Comparison of ENCODE assay signal across 20 cellular contexts in genomic region chr20:11850901-11851300, GRCh38.
DNase-seq lines count a peak whose midpoint lies in the region; ATAC-seq, FAIRE-seq and TF ChIP-seq lines count a peak whose summit lies in the region.
"Had no signal": no experiment of that assay in that cellular context is flagged by ENCODE, and none has a peak within 500 bp of the region (broad histone marks: within the 10 kb centered on the region; RNA-seq: fewer than 3 reads in every experiment).

No MANE protein-coding gene starts in this region.

- H3K4me1 ChIP-seq in astrocyte (ENCODE audit: insufficient read depth, low read length) (peaks cover 15% of the 10 kb centered on the region), right lobe of liver (no peaks in the 10 kb centered on the region), ascending aorta (no peaks in the 10 kb centered on the region), HepG2 (ENCODE audit: insufficient read depth, low read length) (no peaks in the 10 kb centered on the region)
- H3K4me1 ChIP-seq: prostate gland had no signal

- H3K4me2 ChIP-seq in astrocyte (ENCODE audit: low read length): peak overlapping the region; percentile 6
- no peak overlapping the region for H3K4me2 ChIP-seq in HepG2 (ENCODE audit: low read depth, low read length)

- H3K27ac Mint-ChIP-seq in astrocyte (ENCODE audit: unreplicated experiment): peak overlapping the region; percentile 35
- H3K27ac Mint-ChIP-seq: activated CD4-positive, alpha-beta memory T cell treated with anti-CD3 and anti-CD28 coated beads for 36 hours; activated T-helper 2 cell treated with anti-CD3 and anti-CD28 coated beads, Interferon-gamma antibody, Interleukin-2, Interleukin-4, amounts not matched to agents 10 μg/mL and 5 μg/mL and 100 μg/mL, durations not matched to agents 14 hours and 24 hours and 36 hours; B cell had no signal

- no peak for TF ChIP-seq CTCF in AG10803 (conservative IDR thresholded peaks at IDR 0.05; ENCODE audit: low read length)
- no peak for TF ChIP-seq CTCF in astrocyte (IDR thresholded peaks at IDR 0.05; ENCODE audit: insufficient read depth, low read depth, low read length)
- no peak for TF ChIP-seq CTCF in right lobe of liver (IDR thresholded peaks at IDR 0.05)
- no peak for TF ChIP-seq CTCF in ascending aorta (IDR thresholded peaks at IDR 0.05)
- TF ChIP-seq CTCF in HepG2 (CRISPR knock-in tag; IDR thresholded peaks at IDR 0.05): no peak

- H3K36me3 ChIP-seq in astrocyte (ENCODE audit: insufficient read depth, low read length) (no peaks in the 10 kb centered on the region), right lobe of liver (no peaks in the 10 kb centered on the region), ascending aorta (no peaks in the 10 kb centered on the region), HepG2 (replicated peaks in 1 of 2; ENCODE audit: control insufficient read depth in 1 of 2, insufficient read depth in 2 of 2, low read length in 2 of 2) (no peaks in the 10 kb centered on the region)
- H3K36me3 ChIP-seq: prostate gland, thoracic aorta had no signal

- H3K79me2 ChIP-seq in astrocyte (ENCODE audit: insufficient read depth, low read length): no peaks in the 10 kb centered on the region
- H3K79me2 ChIP-seq in HepG2 (ENCODE audit: insufficient read depth, low read length): no peaks in the 10 kb centered on the region

- POLR2A ChIA-PET in HepG2 (lab: Yijun Ruan, JAX): no interaction called here

- no peaks in the 10 kb centered on the region for H3K36me3 Mint-ChIP-seq in astrocyte (ENCODE audit: low read depth, unreplicated experiment)
- H3K36me3 Mint-ChIP-seq: activated CD4-positive, alpha-beta memory T cell treated with anti-CD3 and anti-CD28 coated beads for 36 hours had no signal

- H3K9me3 ChIP-seq in astrocyte (ENCODE audit: insufficient read depth, low read depth, low read length): no peaks in the 10 kb centered on the region
- H3K9me3 ChIP-seq in right lobe of liver: no peaks in the 10 kb centered on the region
- no peaks in the 10 kb centered on the region for H3K9me3 ChIP-seq in ascending aorta
- no peaks in the 10 kb centered on the region for H3K9me3 ChIP-seq in HepG2 (ENCODE audit: low read length)
- H3K9me3 ChIP-seq: prostate gland, thoracic aorta had no signal

- H3K27me3 ChIP-seq in astrocyte (ENCODE audit: insufficient read depth, low read length) (no peaks in the 10 kb centered on the region), right lobe of liver (no peaks in the 10 kb centered on the region), ascending aorta (no peaks in the 10 kb centered on the region), HepG2 (ENCODE audit: control insufficient read depth in 1 of 2, insufficient read depth in 2 of 2, low read length in 2 of 2) (no peaks in the 10 kb centered on the region)

- TF ChIP-seq RAD21 in HepG2 (CRISPR knock-in tag; IDR thresholded peaks at IDR 0.05): no peak

- FAIRE-seq in astrocyte (lab: Jason Lieb, UNC): no peak
- FAIRE-seq in HepG2 (lab: Jason Lieb, UNC): no peak
- FAIRE-seq: GM12892 had no signal

- H3K4me3 ChIP-seq in AG10803 (ENCODE audit: low read length) (no peak overlapping the region), astrocyte (ENCODE audit: insufficient read depth, low read depth, low read length) (no peak overlapping the region), right lobe of liver (no peak overlapping the region), ascending aorta (no peak overlapping the region), HepG2 (replicated peaks in 1 of 3; ENCODE audit: insufficient read depth in 1 of 3, low read depth in 2 of 3, low read length in 3 of 3) (no peak overlapping the region)
- H3K4me3 ChIP-seq: prostate gland, thoracic aorta had no signal

- no peak for TF ChIP-seq EP300 in HepG2 (IDR thresholded peaks at IDR 0.05; ENCODE audit: low read depth in 2 of 2, low read length in 2 of 2)
- no peak for TF ChIP-seq EP300 in HepG2 (CRISPR knock-in tag; IDR thresholded peaks at IDR 0.05; ENCODE audit: borderline replicate concordance)

- H3K27ac ChIP-seq in astrocyte (ENCODE audit: low read depth, low read length) (no peak overlapping the region), right lobe of liver (no peak overlapping the region), ascending aorta (no peak overlapping the region), HepG2 (ENCODE audit: extremely low read length, insufficient read depth, low read length) (no peak overlapping the region)
- H3K27ac ChIP-seq: prostate gland, thoracic aorta had no signal

- peaks cover 33% of the 10 kb centered on the region for H3K4me1 Mint-ChIP-seq in astrocyte (ENCODE audit: low read depth, unreplicated experiment)
- H3K4me1 Mint-ChIP-seq: B cell had no signal

- BruUV-seq in HepG2 (replicated peaks; lab: Mats Ljungman, UMichigan): no TSS peak

- no peak overlapping the region for H2AFZ ChIP-seq in astrocyte (ENCODE audit: low read depth, low read length)
- H2AFZ ChIP-seq in HepG2 (ENCODE audit: low read length): no peak overlapping the region

- H3K9ac ChIP-seq in astrocyte (ENCODE audit: low read length) (no peak overlapping the region), HepG2 (ENCODE audit: insufficient read depth, low read depth, low read length) (no peak overlapping the region)

- H3K4me3 Mint-ChIP-seq in astrocyte (ENCODE audit: unreplicated experiment): peak overlapping the region; percentile 30
- H3K4me3 Mint-ChIP-seq: activated CD4-positive, alpha-beta memory T cell treated with anti-CD3 and anti-CD28 coated beads for 36 hours; B cell had no signal

- H3K9me3 Mint-ChIP-seq in astrocyte (ENCODE audit: unreplicated experiment): no peaks in the 10 kb centered on the region
- H3K9me3 Mint-ChIP-seq: activated T-helper 2 cell treated with anti-CD3 and anti-CD28 coated beads, Interferon-gamma antibody, Interleukin-2, Interleukin-4, amounts not matched to agents 10 μg/mL and 5 μg/mL and 100 μg/mL, durations not matched to agents 14 hours and 24 hours and 36 hours had no signal

- H3K27me3 Mint-ChIP-seq in astrocyte (ENCODE audit: low read depth, unreplicated experiment): no peaks in the 10 kb centered on the region
- H3K27me3 Mint-ChIP-seq: activated CD4-positive, alpha-beta memory T cell treated with anti-CD3 and anti-CD28 coated beads for 36 hours; B cell had no signal

- 27% methylated on average over 4 of the region's 4 CpGs for WGBS in right lobe of liver (ENCODE audit: insufficient coverage, low coverage, low lambda C conversion rate, missing lambda C conversion rate)
- WGBS in HepG2 (ENCODE audit: low lambda C conversion rate): 0% methylated on average over 4 of the region's 4 CpGs

- TF ChIP-seq POLR2A in right lobe of liver (IDR thresholded peaks at IDR 0.05): no peak
- TF ChIP-seq POLR2A in HepG2 (IDR thresholded peaks at IDR 0.05; ENCODE audit: insufficient read depth in 1 of 2, low read depth in 2 of 2, low read length in 2 of 2): no peak

- no peak for ATAC-seq in right lobe of liver
- ATAC-seq in HepG2: no peak
- ATAC-seq: left cardiac atrium had no signal

- DNase-seq in AG10803 (ENCODE audit: low read depth) (peak; percentile 34), HS-27A (ENCODE audit: low read depth) (peak; percentile 77), astrocyte (ENCODE audit: low read depth) (peak; percentile 59), iris pigment epithelial cell (ENCODE audit: low read depth) (peak; percentile 87), right lobe of liver (no peak), ascending aorta (ENCODE audit: low spot score in 2 of 2) (no peak), NCI-H510A treated with DMSO at 0.1 percent for 48 hours (lab: John Stamatoyannopoulos, UW) (no peak), HepG2 (ENCODE audit: low spot score) (no peak)
- DNase-seq: activated CD4-positive, alpha-beta memory T cell treated with anti-CD3 and anti-CD28 coated beads for 36 hours; glutamatergic neuron; left cardiac atrium; NCI-H187; NCI-H774; SHP77; stimulated activated CD8-positive, alpha-beta memory T cell treated with anti-CD3 and anti-CD28 coated beads, Interleukin-4, amount 100 ng/mL, for 48 hours had no signal

- in situ Hi-C loops in HepG2 (cut with HindIII; ENCODE audit: extremely low pct_ligation_motif_present, low pct_unique_long_range_greater_than_20kb): no loop called here

- CTCF ChIA-PET in HepG2 (lab: Yijun Ruan, JAX; ENCODE audit: low intra/inter-chr PET ratio, low total read pairs): no interaction called here

- H4K20me1 ChIP-seq in astrocyte (ENCODE audit: insufficient read depth, low read length) (no peaks in the 10 kb centered on the region), HepG2 (ENCODE audit: insufficient read depth, low read length) (no peaks in the 10 kb centered on the region)

- intact Hi-C loops in right lobe of liver (cut with DNase I) (no loop called here), ascending aorta (cut with DNase I) (no loop called here), HepG2 (cut with micrococcal nuclease; ENCODE audit: unreplicated experiment) (no loop called here)

TF ChIP-seq in HepG2, 621 proteins besides CTCF, POLR2A, EP300 and RAD21:
- no peak for TF ChIP-seq KLF13 (CRISPR knock-in tag; IDR thresholded peaks at IDR 0.05)
- TF ChIP-seq PITX1 (CRISPR knock-in tag; IDR thresholded peaks at IDR 0.05): no peak
- TF ChIP-seq TBX2 (CRISPR knock-in tag; IDR thresholded peaks at IDR 0.05; ENCODE audit: borderline replicate concordance): no peak
- no peak for TF ChIP-seq ZNF263 (CRISPR knock-in tag; IDR thresholded peaks at IDR 0.05)

Comparison
In these comparisons a context has a peak if more than half of its experiments do, and no peak if none do; other contexts are left out.
1. DNase-seq: peak in AG10803 (single experiment), HS-27A (single experiment), astrocyte (single experiment) and iris pigment epithelial cell (single experiment); none in right lobe of liver (0 of 3), ascending aorta (0 of 2), NCI-H510A treated with DMSO at 0.1 percent for 48 hours (single experiment) and HepG2 (single experiment).